ENCODE assay signal across 1 cellular context in the genomic region with DNA sequence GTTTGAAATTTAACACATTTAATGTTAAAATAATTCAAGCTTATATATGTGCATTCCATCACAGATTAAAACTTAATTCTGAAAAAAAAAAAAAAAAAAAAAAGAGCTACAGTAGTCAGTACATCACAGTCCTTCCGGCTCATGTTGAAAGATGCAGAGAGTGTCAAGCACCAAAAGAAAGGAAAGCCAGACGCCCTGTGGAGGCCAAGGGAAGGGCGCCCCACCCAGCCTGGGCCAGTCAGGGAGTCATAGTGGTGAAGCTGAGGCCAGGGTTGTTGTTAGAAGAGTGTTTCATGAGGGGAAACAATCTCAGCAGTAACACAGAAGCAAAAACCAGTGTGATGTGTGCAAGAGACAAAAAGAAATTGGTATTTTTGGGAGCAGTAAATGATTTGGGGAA.
TF ChIP-seq lines count a peak whose summit lies in the region.

No MANE protein-coding gene starts in this region.

TF ChIP-seq in WTC11, 78 proteins besides CTCF, POLR2A, EP300 and RAD21 (continued from another document):
- TF ChIP-seq, protein P1, sequence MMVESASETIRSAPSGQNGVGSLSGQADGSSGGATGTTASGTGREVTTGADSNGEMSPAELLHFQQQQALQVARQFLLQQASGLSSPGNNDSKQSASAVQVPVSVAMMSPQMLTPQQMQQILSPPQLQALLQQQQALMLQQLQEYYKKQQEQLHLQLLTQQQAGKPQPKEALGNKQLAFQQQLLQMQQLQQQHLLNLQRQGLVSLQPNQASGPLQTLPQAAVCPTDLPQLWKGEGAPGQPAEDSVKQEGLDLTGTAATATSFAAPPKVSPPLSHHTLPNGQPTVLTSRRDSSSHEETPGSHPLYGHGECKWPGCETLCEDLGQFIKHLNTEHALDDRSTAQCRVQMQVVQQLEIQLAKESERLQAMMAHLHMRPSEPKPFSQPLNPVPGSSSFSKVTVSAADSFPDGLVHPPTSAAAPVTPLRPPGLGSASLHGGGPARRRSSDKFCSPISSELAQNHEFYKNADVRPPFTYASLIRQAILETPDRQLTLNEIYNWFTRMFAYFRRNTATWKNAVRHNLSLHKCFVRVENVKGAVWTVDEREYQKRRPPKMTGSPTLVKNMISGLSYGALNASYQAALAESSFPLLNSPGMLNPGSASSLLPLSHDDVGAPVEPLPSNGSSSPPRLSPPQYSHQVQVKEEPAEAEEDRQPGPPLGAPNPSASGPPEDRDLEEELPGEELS (CRISPR knock-in tag; IDR thresholded peaks at IDR 0.05) = no peak
